Comparison of ENCODE assay signal across 20 cellular contexts in genomic region chr3:132544130-132544529, GRCh38. TPM values are rescaled to one million over a fixed set of nuclear protein-coding genes. Genes with fewer than 3 reads are reported as not detected.
"Had no signal": no experiment of that assay in that cellular context is flagged by ENCODE, and none has a peak within 500 bp of the region (broad histone marks: within the 10 kb centered on the region; RNA-seq: fewer than 3 reads in every experiment).

No MANE protein-coding gene starts in this region.

- H3K36me3 ChIP-seq: brain microvascular endothelial cell, pancreas had no signal

- H3K27ac ChIP-seq: vagina, VCaP had no signal

- H3K4me3 Mint-ChIP-seq: activated CD4-positive, alpha-beta memory T cell treated with anti-CD3 and anti-CD28 coated beads, Interleukin-2, amount 10 ng/mL, durations not matched to agents 7 days and 5 days; activated T-cell treated with anti-CD3 and anti-CD28 coated beads, Interleukin-2, amount 50 U/mL, for 4 hours; natural killer cell had no signal

- H3K27me3 Mint-ChIP-seq: activated CD4-positive, alpha-beta memory T cell treated with anti-CD3 and anti-CD28 coated beads, Interleukin-2, amount 10 ng/mL, durations not matched to agents 7 days and 5 days had no signal

- H3K9me3 ChIP-seq: pancreas, tibial nerve, vagina had no signal

- H3K9me3 Mint-ChIP-seq: activated CD4-positive, alpha-beta memory T cell treated with anti-CD3 and anti-CD28 coated beads, Interleukin-2, amount 10 ng/mL, durations not matched to agents 7 days and 5 days; activated T-cell treated with anti-CD3 and anti-CD28 coated beads, Interleukin-2, amount 50 U/mL, for 4 hours; natural killer cell had no signal

- H3K27ac Mint-ChIP-seq: activated CD4-positive, alpha-beta memory T cell treated with anti-CD3 and anti-CD28 coated beads, Interleukin-2, amount 10 ng/mL, durations not matched to agents 7 days and 5 days; natural killer cell had no signal

- H3K4me3 ChIP-seq: lung, pancreas, tibial nerve, vagina had no signal

- DNase-seq: activated CD4-positive, alpha-beta memory T cell treated with anti-CD3 and anti-CD28 coated beads, Interleukin-2, amount 10 ng/mL, durations not matched to agents 7 days and 5 days; activated CD4-positive, CD25-positive, alpha-beta regulatory T cell treated with anti-CD3 and anti-CD28 coated beads, Interleukin-2, amount 50 U/mL, for 72 hours; activated T-cell treated with anti-CD3 and anti-CD28 coated beads, Interleukin-2, amount 50 U/mL, for 4 hours; aorta; brain microvascular endothelial cell; central memory CD4-positive, alpha-beta T cell; foreskin melanocyte; glutamatergic neuron; natural killer cell; pancreas; stimulated activated CD4-positive, alpha-beta T cell treated with anti-CD3 and anti-CD28 coated beads, Interleukin-4, amount 100 ng/mL, for 24 hours; stimulated activated naive CD4-positive, alpha-beta T cell; T-helper 2 cell had no signal

- H3K27me3 ChIP-seq: brain microvascular endothelial cell, pancreas, tibial nerve, vagina had no signal

- ATAC-seq: activated T-cell treated with anti-CD3 and anti-CD28 coated beads, Interleukin-2, amount 50 U/mL, for 4 hours; left lobe of liver; natural killer cell; sciatic nerve had no signal

- H3K4me1 Mint-ChIP-seq: natural killer cell had no signal

RNA-seq across cellular contexts. Expression of gene ACKR4, which starts 52.9 kb away (rescaled TPM):
- total RNA-seq: activated CD4-positive, alpha-beta memory T cell treated with anti-CD3 and anti-CD28 coated beads, Interleukin-2, amount 10 ng/mL, durations not matched to agents 7 days and 5 days; activated T-cell treated with anti-CD3 and anti-CD28 coated beads, Interleukin-2, amount 50 U/mL, for 4 hours; epithelial cell of proximal tubule; left lobe of liver; vagina had no signal
